13 cellular contexts compared by ENCODE assay signal in genomic region chr1:37055631-37056030, GRCh38. TPM values are rescaled to one million over a fixed set of nuclear protein-coding genes. Genes with fewer than 3 reads are reported as not detected.
"Had no signal": no experiment of that assay in that cellular context is flagged by ENCODE, and none has a peak within 500 bp of the region (broad histone marks: within the 10 kb centered on the region; RNA-seq: fewer than 3 reads in every experiment).

No MANE protein-coding gene starts in this region.

- DNase-seq: activated CD4-positive, alpha-beta T cell treated with anti-CD3 and anti-CD28 coated beads for 48 hours; activated CD8-positive, alpha-beta memory T cell treated with anti-CD3 and anti-CD28 coated beads, Interleukin-2, amount 50 U/mL, for 48 hours; activated CD8-positive, alpha-beta T cell treated with anti-CD3 and anti-CD28 coated beads, Interleukin-2, amount 10 ng/mL, durations not matched to agents 7 days and 5 days; activated naive CD4-positive, alpha-beta T cell; activated naive CD8-positive, alpha-beta T cell treated with anti-CD3 and anti-CD28 coated beads, Interleukin-2, amount 50 U/mL, for 24 hours; colonic mucosa; esophagus squamous epithelium; foreskin fibroblast; left colon; naive thymus-derived CD4-positive, alpha-beta T cell; stimulated activated CD4-positive, alpha-beta T cell treated with anti-CD3 and anti-CD28 coated beads, Interleukin-4, amount 100 ng/mL, for 24 hours had no signal

- ATAC-seq: activated CD8-positive, alpha-beta T cell treated with anti-CD3 and anti-CD28 coated beads, Interleukin-2, amount 10 ng/mL, durations not matched to agents 7 days and 5 days; activated naive CD8-positive, alpha-beta T cell treated with anti-CD3 and anti-CD28 coated beads, Interleukin-2, amount 50 U/mL, for 24 hours; left colon; naive thymus-derived CD4-positive, alpha-beta T cell had no signal

RNA-seq across cellular contexts. Expression of gene GRIK3, which starts 21.3 kb away (rescaled TPM):
- total RNA-seq: activated CD8-positive, alpha-beta T cell treated with anti-CD3 and anti-CD28 coated beads, Interleukin-2, amount 10 ng/mL, durations not matched to agents 7 days and 5 days; lung microvascular endothelial cell; naive thymus-derived CD4-positive, alpha-beta T cell; renal cortical epithelial cell had no signal
